ENCODE assay signal across 7 cellular contexts in genomic region chr10:132572946-132573345, GRCh38. TPM values are rescaled to one million over a fixed set of nuclear protein-coding genes. Genes with fewer than 3 reads are reported as not detected.
DNase-seq lines count a peak whose midpoint lies in the region; TF ChIP-seq lines count a peak whose summit lies in the region.
"Not testable (repeated sequence)": the region's sequence is repeated elsewhere in the genome, so short reads cannot be mapped to it uniquely, and the experiment has no call there.

No MANE protein-coding gene starts in this region.

- not testable (repeated sequence) for H3K9me2 ChIP-seq in OCI-LY7 (ENCODE audit: insufficient read depth, low read length); hepatocyte (replicated peaks; ENCODE audit: insufficient read depth)

- not testable (repeated sequence) for H4K20me1 ChIP-seq in KMS-11 (ENCODE audit: insufficient read depth); OCI-LY7 (ENCODE audit: insufficient read depth, low read length)
- H4K20me1 ChIP-seq in hepatocyte (ENCODE audit: insufficient read depth, poor library complexity, severe bottlenecking) = peaks cover 68% of the 10 kb centered on the region

- TF ChIP-seq CTCF in 22Rv1 (IDR thresholded peaks at IDR 0.05); KMS-11 (conservative IDR thresholded peaks at IDR 0.05; ENCODE audit: low read depth, low read length); OCI-LY7 (conservative IDR thresholded peaks at IDR 0.05; ENCODE audit: low read length); ascending aorta (IDR thresholded peaks at IDR 0.05); hepatocyte (IDR thresholded peaks at IDR 0.05; ENCODE audit: poor library complexity); sigmoid colon (IDR thresholded peaks at IDR 0.05): not testable (repeated sequence)

- H3K36me3 ChIP-seq in KMS-11 (ENCODE audit: insufficient read depth); OCI-LY7 (ENCODE audit: insufficient read depth, low read length); ascending aorta; hepatocyte (replicated peaks; ENCODE audit: insufficient read depth, low read depth); sigmoid colon: not testable (repeated sequence)

- H3K4me1 ChIP-seq in KMS-11 (ENCODE audit: low read depth, poor library complexity, severe bottlenecking) (peaks cover 45% of the 10 kb centered on the region), OCI-LY7 (ENCODE audit: insufficient read depth, low read length, poor library complexity, severe bottlenecking) (peaks cover 30% of the 10 kb centered on the region), ascending aorta (peaks cover 36 to 59% of the 10 kb centered on the region in 2 donors), hepatocyte (ENCODE audit: insufficient read depth) (peaks cover 36% of the 10 kb centered on the region), sigmoid colon (peaks cover 0 to 67% (median 60%) of the 10 kb centered on the region in 4 donors)

- not testable (repeated sequence) for BruUV-seq in OCI-LY7 (replicated peaks; lab: Mats Ljungman, UMichigan)

- TF ChIP-seq POLR2A in sigmoid colon (IDR thresholded peaks at IDR 0.05) = not testable (repeated sequence)

- H3K4me3 ChIP-seq in GM08714 (ENCODE audit: low read length) (peak overlapping the region; percentile 57; the same call in 1 of the 2 replicates), OCI-LY7 (ENCODE audit: low read depth, low read length, poor library complexity, severe bottlenecking) (peak overlapping the region; percentile 55)
- not testable (repeated sequence) for H3K4me3 ChIP-seq in KMS-11 (IDR thresholded peaks at IDR 0.05; ENCODE audit: insufficient read depth, low read depth, low read length); ascending aorta; hepatocyte; sigmoid colon

- not testable (repeated sequence) for H3K27me3 ChIP-seq in KMS-11 (ENCODE audit: insufficient read depth, low read depth); ascending aorta; hepatocyte; sigmoid colon

- H3K79me2 ChIP-seq in KMS-11 (ENCODE audit: insufficient read depth, low read depth) (peaks cover 10% of the 10 kb centered on the region; the same call in 1 of the 2 replicates), hepatocyte (peaks cover 84% of the 10 kb centered on the region)
- H3K79me2 ChIP-seq in OCI-LY7 (ENCODE audit: insufficient read depth, low read depth, low read length) = not testable (repeated sequence)

- 95% methylated on average over 8 of the region's 12 CpGs for WGBS in hepatocyte (ENCODE audit: low lambda C conversion rate, missing lambda C conversion rate)
- WGBS in sigmoid colon, 2 donors = 96 to 97% methylated on average over 12 of the region's 12 CpGs

- DNase-seq in OCI-LY7 (ENCODE audit: low spot score); ascending aorta (ENCODE audit: low spot score in 2 of 2); hepatocyte (ENCODE audit: low spot score); sigmoid colon: not testable (repeated sequence)

- peak overlapping the region; percentile 75 for H3K27ac ChIP-seq in 22Rv1
- H3K27ac ChIP-seq in KMS-11 = peak overlapping the region; percentile 90
- peak overlapping the region; percentile 86 for H3K27ac ChIP-seq in OCI-LY7 (ENCODE audit: low read depth, low read length, poor library complexity, severe bottlenecking)
- H3K27ac ChIP-seq in ascending aorta = peak overlapping the region; percentile 70 to 78
- peak overlapping the region; percentile 67 for H3K27ac ChIP-seq in hepatocyte
- H3K27ac ChIP-seq in sigmoid colon = peak overlapping the region; percentile 66 to 80 (median 74)

- POLR2A ChIA-PET in OCI-LY7 (lab: Charles Lee) = interaction anchor here (1.0 to 1.2 kb wide), 2 partner anchors 13 to 33 kb away, joined by 3 to 5 read pairs; no protein-coding TSS in a partner anchor

- intact Hi-C loops in OCI-LY7 (cut with micrococcal nuclease; ENCODE audit: unreplicated experiment) = loop anchor here (1.0 to 5.0 kb wide), 3 partner anchors 36 to 116 kb away; partner anchors contain the start of gene INPP5A
- intact Hi-C loops in ascending aorta (cut with DNase I) = loop anchor here (1.0 kb wide), 2 partner anchors 56 to 59 kb away; no protein-coding TSS in a partner anchor
- intact Hi-C loops in sigmoid colon (cut with DNase I) = not testable (repeated sequence)

- not testable (repeated sequence) for H3K9ac ChIP-seq in KMS-11

- not testable (repeated sequence) for H2AFZ ChIP-seq in KMS-11 (ENCODE audit: low read depth); OCI-LY7 (ENCODE audit: low read length); hepatocyte

- CTCF ChIA-PET in OCI-LY7 (lab: Charles Lee; ENCODE audit: unreplicated experiment) = interaction anchor here (1.6 to 2.6 kb wide), 2 partner anchors 13 to 22 kb away, joined by 6 to 16 read pairs; no protein-coding TSS in a partner anchor

- TF ChIP-seq EP300 in sigmoid colon (IDR thresholded peaks at IDR 0.05) = not testable (repeated sequence)

- H3K4me2 ChIP-seq in KMS-11 = peak overlapping the region; percentile 98
- peak overlapping the region; percentile 85 for H3K4me2 ChIP-seq in OCI-LY7 (ENCODE audit: low read length)
- H3K4me2 ChIP-seq in hepatocyte = not testable (repeated sequence)

- H3K9me3 ChIP-seq in OCI-LY7 (ENCODE audit: low read length); ascending aorta; hepatocyte (ENCODE audit: low read depth); sigmoid colon: not testable (repeated sequence)

RNA-seq across cellular contexts. Expression of gene INPP5A, which starts 35.4 kb away (rescaled TPM):
- total RNA-seq in OCI-LY7 (2014; rRNA removed; shearing (Covaris generic)) = 11.0 and 14.5 TPM in 2 replicates
- 15.7 and 18.4 TPM in 2 replicates for total RNA-seq in OCI-LY7 (2022)
- 81.2 TPM for total RNA-seq in ascending aorta
- total RNA-seq in hepatocyte = 53.6 and 55.8 TPM in 2 replicates
- 35.1 and 41.2 TPM in 2 replicates for polyA plus RNA-seq in hepatocyte
- total RNA-seq in sigmoid colon = 100 to 1,000 TPM; 100 to 132 (median 112) TPM
- 10 to 100 TPM; 17.6 to 21.0 (median 20.3) TPM for polyA plus RNA-seq in sigmoid colon
